In the genomic region with DNA sequence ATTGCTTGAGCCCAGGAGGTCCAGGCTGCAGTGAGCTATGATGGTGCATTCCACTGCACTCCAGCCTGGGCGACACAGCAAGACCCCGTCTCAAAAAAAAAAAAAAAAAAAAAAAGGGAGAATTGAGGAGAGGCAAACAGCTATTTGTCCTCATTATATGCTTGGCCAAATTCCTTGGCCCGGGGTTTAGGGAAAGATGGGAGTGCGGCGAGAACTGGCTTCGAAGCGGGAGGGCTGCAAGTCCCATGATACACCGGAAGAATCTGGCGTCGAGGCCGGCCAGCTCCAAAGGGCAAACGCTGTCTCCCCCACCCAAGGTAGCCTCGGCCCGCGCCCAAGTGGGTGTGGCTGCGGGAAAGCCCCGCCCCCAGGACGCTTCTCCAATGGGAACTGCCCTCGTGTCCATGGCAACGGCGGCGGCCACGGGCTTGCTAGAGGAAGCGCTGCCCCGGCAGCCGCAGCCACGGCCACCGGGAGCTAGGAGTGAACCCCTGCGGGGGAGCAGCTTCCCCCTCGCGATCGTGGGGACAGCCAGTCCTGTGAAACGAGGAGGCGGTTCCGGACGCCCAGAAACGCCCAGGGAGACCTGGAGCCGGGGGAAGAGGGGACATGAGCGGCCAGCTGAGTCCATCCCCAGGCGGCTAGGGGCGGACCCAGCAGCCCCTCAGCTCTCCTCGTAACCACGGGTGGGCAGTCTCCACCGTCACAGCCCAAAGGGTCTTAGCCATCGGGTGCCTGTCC, we compare ENCODE assay signal across 1 cellular context.
A peak's percentile ranks its signal among the peaks of the same experiment; 100 is the strongest.
TF ChIP-seq lines count a peak whose summit lies in the region.

A gene with protein sequence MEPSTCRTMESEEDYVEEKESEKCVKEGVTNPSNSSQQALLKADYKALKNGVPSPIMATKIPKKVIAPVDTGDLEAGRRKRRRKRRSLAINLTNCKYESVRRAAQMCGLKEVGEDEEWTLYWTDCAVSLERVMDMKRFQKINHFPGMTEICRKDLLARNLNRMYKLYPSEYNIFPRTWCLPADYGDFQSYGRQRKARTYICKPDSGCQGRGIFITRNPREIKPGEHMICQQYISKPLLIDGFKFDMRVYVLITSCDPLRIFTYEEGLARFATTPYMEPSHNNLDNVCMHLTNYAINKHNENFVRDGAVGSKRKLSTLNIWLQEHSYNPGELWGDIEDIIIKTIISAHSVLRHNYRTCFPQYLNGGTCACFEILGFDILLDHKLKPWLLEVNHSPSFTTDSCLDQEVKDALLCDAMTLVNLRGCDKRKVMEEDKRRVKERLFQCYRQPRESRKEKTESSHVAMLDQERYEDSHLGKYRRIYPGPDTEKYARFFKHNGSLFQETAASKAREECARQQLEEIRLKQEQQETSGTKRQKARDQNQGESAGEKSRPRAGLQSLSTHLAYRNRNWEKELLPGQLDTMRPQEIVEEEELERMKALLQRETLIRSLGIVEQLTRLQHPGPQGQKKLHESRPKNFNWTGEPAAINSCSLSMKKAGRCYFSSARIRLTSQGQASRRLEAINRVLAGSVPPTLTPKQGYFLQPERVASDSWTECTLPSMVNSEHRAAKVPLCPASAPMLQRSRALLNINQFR (plus strand): TSS at position 434 of the 741 bp plus-strand sequence. CDS start 1,075 bp downstream, outside the sequence.

TF ChIP-seq in HepG2, 621 proteins besides CTCF, POLR2A, EP300 and RAD21 (continued from another document and continues in another):
- TF ChIP-seq, protein P1, sequence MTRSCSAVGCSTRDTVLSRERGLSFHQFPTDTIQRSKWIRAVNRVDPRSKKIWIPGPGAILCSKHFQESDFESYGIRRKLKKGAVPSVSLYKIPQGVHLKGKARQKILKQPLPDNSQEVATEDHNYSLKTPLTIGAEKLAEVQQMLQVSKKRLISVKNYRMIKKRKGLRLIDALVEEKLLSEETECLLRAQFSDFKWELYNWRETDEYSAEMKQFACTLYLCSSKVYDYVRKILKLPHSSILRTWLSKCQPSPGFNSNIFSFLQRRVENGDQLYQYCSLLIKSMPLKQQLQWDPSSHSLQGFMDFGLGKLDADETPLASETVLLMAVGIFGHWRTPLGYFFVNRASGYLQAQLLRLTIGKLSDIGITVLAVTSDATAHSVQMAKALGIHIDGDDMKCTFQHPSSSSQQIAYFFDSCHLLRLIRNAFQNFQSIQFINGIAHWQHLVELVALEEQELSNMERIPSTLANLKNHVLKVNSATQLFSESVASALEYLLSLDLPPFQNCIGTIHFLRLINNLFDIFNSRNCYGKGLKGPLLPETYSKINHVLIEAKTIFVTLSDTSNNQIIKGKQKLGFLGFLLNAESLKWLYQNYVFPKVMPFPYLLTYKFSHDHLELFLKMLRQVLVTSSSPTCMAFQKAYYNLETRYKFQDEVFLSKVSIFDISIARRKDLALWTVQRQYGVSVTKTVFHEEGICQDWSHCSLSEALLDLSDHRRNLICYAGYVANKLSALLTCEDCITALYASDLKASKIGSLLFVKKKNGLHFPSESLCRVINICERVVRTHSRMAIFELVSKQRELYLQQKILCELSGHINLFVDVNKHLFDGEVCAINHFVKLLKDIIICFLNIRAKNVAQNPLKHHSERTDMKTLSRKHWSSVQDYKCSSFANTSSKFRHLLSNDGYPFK (CRISPR knock-in tag; IDR thresholded peaks at IDR 0.05; ENCODE audit: borderline replicate concordance) = peak; percentile 69; the same call in 1 of the 2 replicates
- TF ChIP-seq HNRNPLL (IDR thresholded peaks at IDR 0.05; ENCODE audit: low read depth, low read length, poor library complexity, severe bottlenecking) (no peak), ZNF230 (CRISPR knock-in tag; IDR thresholded peaks at IDR 0.05) (no peak), MED13 (CRISPR knock-in tag; IDR thresholded peaks at IDR 0.05) (no peak), BRCA1 (CRISPR knock-in tag; IDR thresholded peaks at IDR 0.05) (no peak; the same call in 1 of the 2 replicates), CEBPB (IDR thresholded peaks at IDR 0.05; ENCODE audit: borderline replicate concordance, low read depth, low read length) (no peak), BORCS8-MEF2B (CRISPR knock-in tag; IDR thresholded peaks at IDR 0.05) (peak; percentile 50; the same call in 1 of the 2 replicates), HCFC1 (IDR thresholded peaks at IDR 0.05; ENCODE audit: low read depth, low read length) (no peak), SETDB1 (CRISPR knock-in tag; IDR thresholded peaks at IDR 0.05; ENCODE audit: borderline replicate concordance) (no peak), ZNF468 (CRISPR knock-in tag; IDR thresholded peaks at IDR 0.05) (0 out of 2 replicates have a peak, but pooled peaks have one; percentile 51), MXD4 (CRISPR knock-in tag; IDR thresholded peaks at IDR 0.05) (peak; percentile 65), ZNF121 (CRISPR knock-in tag; IDR thresholded peaks at IDR 0.05) (peak; percentile 94), FOXC1 (CRISPR knock-in tag; IDR thresholded peaks at IDR 0.05; ENCODE audit: borderline replicate concordance) (no peak), HNRNPK (IDR thresholded peaks at IDR 0.05; ENCODE audit: low read depth, low read length, poor library complexity, severe bottlenecking) (no peak), SRF (IDR thresholded peaks at IDR 0.05; ENCODE audit: low read depth, low read length) (no peak), NPAS2 (CRISPR knock-in tag; IDR thresholded peaks at IDR 0.05; ENCODE audit: borderline replicate concordance) (no peak), KDM5B (CRISPR knock-in tag; IDR thresholded peaks at IDR 0.05; ENCODE audit: borderline replicate concordance) (0 out of 2 replicates have a peak, but pooled peaks have one; percentile 19), POLR2G (IDR thresholded peaks at IDR 0.05; ENCODE audit: low read depth, low read length) (peak; percentile 69), ZNF205 (CRISPR knock-in tag; IDR thresholded peaks at IDR 0.05) (no peak), PHB2 (IDR thresholded peaks at IDR 0.05; ENCODE audit: partially characterized antibody) (no peak), HNRNPL (IDR thresholded peaks at IDR 0.05; ENCODE audit: low read depth, low read length) (0 out of 2 replicates have a peak, but pooled peaks have one; percentile 18), ZNF333 (CRISPR knock-in tag; IDR thresholded peaks at IDR 0.05; ENCODE audit: borderline replicate concordance) (peak; percentile 66; the same call in 1 of the 2 replicates), ZNF878 (CRISPR knock-in tag; IDR thresholded peaks at IDR 0.05) (no peak), ADNP (CRISPR knock-in tag; IDR thresholded peaks at IDR 0.05) (no peak), HOXA7 (CRISPR knock-in tag; IDR thresholded peaks at IDR 0.05) (no peak), FOXJ3 (CRISPR knock-in tag; IDR thresholded peaks at IDR 0.05; ENCODE audit: borderline replicate concordance) (no peak), ZSCAN12 (CRISPR knock-in tag; IDR thresholded peaks at IDR 0.05) (no peak), MEIS2 (CRISPR knock-in tag; IDR thresholded peaks at IDR 0.05) (peak; percentile 57; the same call in 1 of the 2 replicates), ZNF746 (CRISPR knock-in tag; IDR thresholded peaks at IDR 0.05) (peak; percentile 50; the same call in 1 of the 2 replicates), ZNF180 (CRISPR knock-in tag; IDR thresholded peaks at IDR 0.05; ENCODE audit: borderline replicate concordance, low read depth) (no peak), MAFG (CRISPR knock-in tag; IDR thresholded peaks at IDR 0.05) (no peak), JUNB (CRISPR knock-in tag; IDR thresholded peaks at IDR 0.05; ENCODE audit: borderline replicate concordance) (no peak), MYC (CRISPR knock-in tag; IDR thresholded peaks at IDR 0.05; ENCODE audit: borderline replicate concordance) (peak; percentile 14; the same call in 1 of the 2 replicates), PAX8 (CRISPR knock-in tag; IDR thresholded peaks at IDR 0.05; ENCODE audit: borderline replicate concordance) (no peak), HNRNPUL1 (IDR thresholded peaks at IDR 0.05; ENCODE audit: low read depth, low read length) (no peak)
- TF ChIP-seq, protein P2, sequence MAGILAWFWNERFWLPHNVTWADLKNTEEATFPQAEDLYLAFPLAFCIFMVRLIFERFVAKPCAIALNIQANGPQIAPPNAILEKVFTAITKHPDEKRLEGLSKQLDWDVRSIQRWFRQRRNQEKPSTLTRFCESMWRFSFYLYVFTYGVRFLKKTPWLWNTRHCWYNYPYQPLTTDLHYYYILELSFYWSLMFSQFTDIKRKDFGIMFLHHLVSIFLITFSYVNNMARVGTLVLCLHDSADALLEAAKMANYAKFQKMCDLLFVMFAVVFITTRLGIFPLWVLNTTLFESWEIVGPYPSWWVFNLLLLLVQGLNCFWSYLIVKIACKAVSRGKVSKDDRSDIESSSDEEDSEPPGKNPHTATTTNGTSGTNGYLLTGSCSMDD (CRISPR knock-in tag; IDR thresholded peaks at IDR 0.05) = no peak
- TF ChIP-seq, protein P3, sequence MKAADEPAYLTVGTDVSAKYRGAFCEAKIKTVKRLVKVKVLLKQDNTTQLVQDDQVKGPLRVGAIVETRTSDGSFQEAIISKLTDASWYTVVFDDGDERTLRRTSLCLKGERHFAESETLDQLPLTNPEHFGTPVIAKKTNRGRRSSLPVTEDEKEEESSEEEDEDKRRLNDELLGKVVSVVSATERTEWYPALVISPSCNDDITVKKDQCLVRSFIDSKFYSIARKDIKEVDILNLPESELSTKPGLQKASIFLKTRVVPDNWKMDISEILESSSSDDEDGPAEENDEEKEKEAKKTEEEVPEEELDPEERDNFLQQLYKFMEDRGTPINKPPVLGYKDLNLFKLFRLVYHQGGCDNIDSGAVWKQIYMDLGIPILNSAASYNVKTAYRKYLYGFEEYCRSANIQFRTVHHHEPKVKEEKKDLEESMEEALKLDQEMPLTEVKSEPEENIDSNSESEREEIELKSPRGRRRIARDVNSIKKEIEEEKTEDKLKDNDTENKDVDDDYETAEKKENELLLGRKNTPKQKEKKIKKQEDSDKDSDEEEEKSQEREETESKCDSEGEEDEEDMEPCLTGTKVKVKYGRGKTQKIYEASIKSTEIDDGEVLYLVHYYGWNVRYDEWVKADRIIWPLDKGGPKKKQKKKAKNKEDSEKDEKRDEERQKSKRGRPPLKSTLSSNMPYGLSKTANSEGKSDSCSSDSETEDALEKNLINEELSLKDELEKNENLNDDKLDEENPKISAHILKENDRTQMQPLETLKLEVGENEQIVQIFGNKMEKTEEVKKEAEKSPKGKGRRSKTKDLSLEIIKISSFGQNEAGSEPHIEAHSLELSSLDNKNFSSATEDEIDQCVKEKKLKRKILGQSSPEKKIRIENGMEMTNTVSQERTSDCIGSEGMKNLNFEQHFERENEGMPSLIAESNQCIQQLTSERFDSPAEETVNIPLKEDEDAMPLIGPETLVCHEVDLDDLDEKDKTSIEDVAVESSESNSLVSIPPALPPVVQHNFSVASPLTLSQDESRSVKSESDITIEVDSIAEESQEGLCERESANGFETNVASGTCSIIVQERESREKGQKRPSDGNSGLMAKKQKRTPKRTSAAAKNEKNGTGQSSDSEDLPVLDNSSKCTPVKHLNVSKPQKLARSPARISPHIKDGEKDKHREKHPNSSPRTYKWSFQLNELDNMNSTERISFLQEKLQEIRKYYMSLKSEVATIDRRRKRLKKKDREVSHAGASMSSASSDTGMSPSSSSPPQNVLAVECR (CRISPR knock-in tag; IDR thresholded peaks at IDR 0.05; ENCODE audit: borderline replicate concordance) = peak; percentile 87
- TF ChIP-seq, protein P4, sequence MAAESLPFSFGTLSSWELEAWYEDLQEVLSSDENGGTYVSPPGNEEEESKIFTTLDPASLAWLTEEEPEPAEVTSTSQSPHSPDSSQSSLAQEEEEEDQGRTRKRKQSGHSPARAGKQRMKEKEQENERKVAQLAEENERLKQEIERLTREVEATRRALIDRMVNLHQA (CRISPR knock-in tag; IDR thresholded peaks at IDR 0.05) = no peak
- TF ChIP-seq, protein P5, sequence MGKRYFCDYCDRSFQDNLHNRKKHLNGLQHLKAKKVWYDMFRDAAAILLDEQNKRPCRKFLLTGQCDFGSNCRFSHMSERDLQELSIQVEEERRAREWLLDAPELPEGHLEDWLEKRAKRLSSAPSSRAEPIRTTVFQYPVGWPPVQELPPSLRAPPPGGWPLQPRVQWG (CRISPR knock-in tag; IDR thresholded peaks at IDR 0.05; ENCODE audit: borderline replicate concordance, low read depth) = no peak
- TF ChIP-seq, protein P6, sequence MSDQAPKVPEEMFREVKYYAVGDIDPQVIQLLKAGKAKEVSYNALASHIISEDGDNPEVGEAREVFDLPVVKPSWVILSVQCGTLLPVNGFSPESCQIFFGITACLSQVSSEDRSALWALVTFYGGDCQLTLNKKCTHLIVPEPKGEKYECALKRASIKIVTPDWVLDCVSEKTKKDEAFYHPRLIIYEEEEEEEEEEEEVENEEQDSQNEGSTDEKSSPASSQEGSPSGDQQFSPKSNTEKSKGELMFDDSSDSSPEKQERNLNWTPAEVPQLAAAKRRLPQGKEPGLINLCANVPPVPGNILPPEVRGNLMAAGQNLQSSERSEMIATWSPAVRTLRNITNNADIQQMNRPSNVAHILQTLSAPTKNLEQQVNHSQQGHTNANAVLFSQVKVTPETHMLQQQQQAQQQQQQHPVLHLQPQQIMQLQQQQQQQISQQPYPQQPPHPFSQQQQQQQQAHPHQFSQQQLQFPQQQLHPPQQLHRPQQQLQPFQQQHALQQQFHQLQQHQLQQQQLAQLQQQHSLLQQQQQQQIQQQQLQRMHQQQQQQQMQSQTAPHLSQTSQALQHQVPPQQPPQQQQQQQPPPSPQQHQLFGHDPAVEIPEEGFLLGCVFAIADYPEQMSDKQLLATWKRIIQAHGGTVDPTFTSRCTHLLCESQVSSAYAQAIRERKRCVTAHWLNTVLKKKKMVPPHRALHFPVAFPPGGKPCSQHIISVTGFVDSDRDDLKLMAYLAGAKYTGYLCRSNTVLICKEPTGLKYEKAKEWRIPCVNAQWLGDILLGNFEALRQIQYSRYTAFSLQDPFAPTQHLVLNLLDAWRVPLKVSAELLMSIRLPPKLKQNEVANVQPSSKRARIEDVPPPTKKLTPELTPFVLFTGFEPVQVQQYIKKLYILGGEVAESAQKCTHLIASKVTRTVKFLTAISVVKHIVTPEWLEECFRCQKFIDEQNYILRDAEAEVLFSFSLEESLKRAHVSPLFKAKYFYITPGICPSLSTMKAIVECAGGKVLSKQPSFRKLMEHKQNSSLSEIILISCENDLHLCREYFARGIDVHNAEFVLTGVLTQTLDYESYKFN (CRISPR knock-in tag; conservative IDR thresholded peaks at IDR 0.05) = peak; percentile 71
- TF ChIP-seq, protein P7, sequence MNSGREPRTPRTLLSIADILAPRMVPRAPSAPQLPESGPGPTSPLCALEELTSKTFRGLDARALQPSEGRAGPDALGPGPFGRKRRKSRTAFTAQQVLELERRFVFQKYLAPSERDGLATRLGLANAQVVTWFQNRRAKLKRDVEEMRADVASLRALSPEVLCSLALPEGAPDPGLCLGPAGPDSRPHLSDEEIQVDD (CRISPR knock-in tag; IDR thresholded peaks at IDR 0.05; ENCODE audit: borderline replicate concordance) = no peak
- TF ChIP-seq, protein P8, sequence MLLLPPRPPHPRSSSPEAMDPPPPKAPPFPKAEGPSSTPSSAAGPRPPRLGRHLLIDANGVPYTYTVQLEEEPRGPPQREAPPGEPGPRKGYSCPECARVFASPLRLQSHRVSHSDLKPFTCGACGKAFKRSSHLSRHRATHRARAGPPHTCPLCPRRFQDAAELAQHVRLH (CRISPR knock-in tag; IDR thresholded peaks at IDR 0.05; ENCODE audit: borderline replicate concordance, low read depth) = no peak; the same call in 1 of the 2 replicates
